1 cellular context compared by ENCODE assay signal in genomic region chr10:31352436-31353226, GRCh38.
TF ChIP-seq lines count a peak whose summit lies in the region.

No MANE protein-coding gene starts in this region.

TF ChIP-seq in HepG2, 621 proteins besides CTCF, POLR2A, EP300 and RAD21 (continued from another document):
- TF ChIP-seq ATF2 (CRISPR knock-in tag; IDR thresholded peaks at IDR 0.05): no peak
- no peak for TF ChIP-seq CBX2 (IDR thresholded peaks at IDR 0.05; ENCODE audit: low read depth, low read length)
- TF ChIP-seq CBX2 (CRISPR knock-in tag; IDR thresholded peaks at IDR 0.05; ENCODE audit: low read depth): no peak
- no peak for TF ChIP-seq ZNF598 (CRISPR knock-in tag; IDR thresholded peaks at IDR 0.05; ENCODE audit: borderline replicate concordance)
